In the genomic region with DNA sequence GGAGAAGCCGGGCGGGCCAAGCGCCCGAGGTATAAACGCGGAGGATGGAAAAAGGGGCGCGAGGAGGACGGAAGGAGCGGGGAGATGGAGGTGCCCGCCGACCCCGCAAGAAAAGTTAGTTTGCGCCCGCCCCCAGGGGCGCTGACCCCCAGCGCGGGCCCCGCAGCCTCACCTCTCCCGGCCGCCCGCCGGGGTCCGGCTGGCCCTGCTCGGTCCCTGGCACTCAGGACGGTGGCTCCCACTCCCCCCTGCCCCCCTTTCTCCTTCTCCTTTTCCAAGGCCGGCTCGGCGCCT, we compare ENCODE assay signal across 1 cellular context.
TF ChIP-seq lines count a peak whose summit lies in the region.

No MANE protein-coding gene starts in this region.

TF ChIP-seq in IMR-90, 13 proteins besides CTCF, POLR2A, EP300 and RAD21:
- TF ChIP-seq, protein P1, sequence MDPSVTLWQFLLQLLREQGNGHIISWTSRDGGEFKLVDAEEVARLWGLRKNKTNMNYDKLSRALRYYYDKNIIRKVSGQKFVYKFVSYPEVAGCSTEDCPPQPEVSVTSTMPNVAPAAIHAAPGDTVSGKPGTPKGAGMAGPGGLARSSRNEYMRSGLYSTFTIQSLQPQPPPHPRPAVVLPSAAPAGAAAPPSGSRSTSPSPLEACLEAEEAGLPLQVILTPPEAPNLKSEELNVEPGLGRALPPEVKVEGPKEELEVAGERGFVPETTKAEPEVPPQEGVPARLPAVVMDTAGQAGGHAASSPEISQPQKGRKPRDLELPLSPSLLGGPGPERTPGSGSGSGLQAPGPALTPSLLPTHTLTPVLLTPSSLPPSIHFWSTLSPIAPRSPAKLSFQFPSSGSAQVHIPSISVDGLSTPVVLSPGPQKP (IDR thresholded peaks at IDR 0.05; ENCODE audit: borderline replicate concordance, low read depth, low read length), result no peak
- TF ChIP-seq FOS (IDR thresholded peaks at IDR 0.05; ENCODE audit: low read depth, low read length) (no peak), RCOR1 (IDR thresholded peaks at IDR 0.05; ENCODE audit: insufficient replicate concordance, low read length) (no peak), MXI1 (IDR thresholded peaks at IDR 0.05; ENCODE audit: borderline replicate concordance, low read depth, low read length) (no peak), CEBPB (IDR thresholded peaks at IDR 0.05; ENCODE audit: low read depth, low read length) (no peak), SMC3 (IDR thresholded peaks at IDR 0.05; ENCODE audit: low read depth, low read length) (no peak), MAFK (IDR thresholded peaks at IDR 0.05; ENCODE audit: low read depth, low read length) (no peak), MAZ (IDR thresholded peaks at IDR 0.05; ENCODE audit: borderline replicate concordance, low read depth, low read length) (no peak), CHD1 (IDR thresholded peaks at IDR 0.05; ENCODE audit: low read depth, low read length) (no peak), NFE2L2 (IDR thresholded peaks at IDR 0.05; ENCODE audit: low read depth, low read length) (no peak), BHLHE40 (IDR thresholded peaks at IDR 0.05; ENCODE audit: low read depth, low read length) (no peak), RFX5 (IDR thresholded peaks at IDR 0.05; ENCODE audit: low read depth, low read length) (no peak)
- TF ChIP-seq, protein P2, sequence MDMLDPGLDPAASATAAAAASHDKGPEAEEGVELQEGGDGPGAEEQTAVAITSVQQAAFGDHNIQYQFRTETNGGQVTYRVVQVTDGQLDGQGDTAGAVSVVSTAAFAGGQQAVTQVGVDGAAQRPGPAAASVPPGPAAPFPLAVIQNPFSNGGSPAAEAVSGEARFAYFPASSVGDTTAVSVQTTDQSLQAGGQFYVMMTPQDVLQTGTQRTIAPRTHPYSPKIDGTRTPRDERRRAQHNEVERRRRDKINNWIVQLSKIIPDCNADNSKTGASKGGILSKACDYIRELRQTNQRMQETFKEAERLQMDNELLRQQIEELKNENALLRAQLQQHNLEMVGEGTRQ (IDR thresholded peaks at IDR 0.05; ENCODE audit: low read depth, low read length), result no peak
